Comparison of ENCODE assay signal across 9 cellular contexts in the genomic region with DNA sequence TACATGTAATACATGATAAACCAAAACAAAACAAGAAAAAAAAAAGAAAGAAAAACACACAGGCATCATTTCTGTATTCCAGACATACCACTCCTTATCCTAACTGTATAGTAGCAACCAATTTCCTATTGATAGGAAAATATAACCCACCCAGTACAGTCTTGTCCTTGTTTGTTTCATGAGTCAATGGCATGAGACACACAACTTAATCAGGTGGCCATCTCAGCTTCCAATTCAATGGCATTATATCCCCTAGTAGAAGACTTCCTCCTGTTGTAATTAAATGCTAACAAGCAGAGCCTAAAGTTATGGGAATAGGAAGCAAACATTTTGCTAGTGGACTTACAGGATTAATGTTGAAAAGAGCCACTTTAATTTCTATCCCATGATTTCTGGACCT.
"Had no signal": no experiment of that assay in that cellular context is flagged by ENCODE, and none has a peak within 500 bp of the region (broad histone marks: within the 10 kb centered on the region; RNA-seq: fewer than 3 reads in every experiment).

No MANE protein-coding gene starts in this region.

- H3K27me3 Mint-ChIP-seq: IgD-negative memory B cell had no signal

- H3K27ac Mint-ChIP-seq: HFFc6, IgD-negative memory B cell had no signal

- DNase-seq: GOT3, H7, HFFc6, KBM-7 had no signal

- ATAC-seq: HCT116, HepG2 had no signal

- H3K9ac ChIP-seq: KMS-11 had no signal

- H3K36me3 ChIP-seq: HAP-1 had no signal

- H3K4me2 ChIP-seq: KMS-11 had no signal

- H3K4me1 Mint-ChIP-seq: IgD-negative memory B cell had no signal

- H3K4me3 ChIP-seq: HAP-1 had no signal

- H3K4me1 ChIP-seq: HAP-1 had no signal

- H3K4me3 Mint-ChIP-seq: HFFc6, IgD-negative memory B cell had no signal

- H3K27ac ChIP-seq: KMS-11 had no signal

- H3K9me3 ChIP-seq: HAP-1 had no signal

- H3K36me3 Mint-ChIP-seq: IgD-negative memory B cell had no signal
